8 cellular contexts compared by ENCODE assay signal in the genomic region with DNA sequence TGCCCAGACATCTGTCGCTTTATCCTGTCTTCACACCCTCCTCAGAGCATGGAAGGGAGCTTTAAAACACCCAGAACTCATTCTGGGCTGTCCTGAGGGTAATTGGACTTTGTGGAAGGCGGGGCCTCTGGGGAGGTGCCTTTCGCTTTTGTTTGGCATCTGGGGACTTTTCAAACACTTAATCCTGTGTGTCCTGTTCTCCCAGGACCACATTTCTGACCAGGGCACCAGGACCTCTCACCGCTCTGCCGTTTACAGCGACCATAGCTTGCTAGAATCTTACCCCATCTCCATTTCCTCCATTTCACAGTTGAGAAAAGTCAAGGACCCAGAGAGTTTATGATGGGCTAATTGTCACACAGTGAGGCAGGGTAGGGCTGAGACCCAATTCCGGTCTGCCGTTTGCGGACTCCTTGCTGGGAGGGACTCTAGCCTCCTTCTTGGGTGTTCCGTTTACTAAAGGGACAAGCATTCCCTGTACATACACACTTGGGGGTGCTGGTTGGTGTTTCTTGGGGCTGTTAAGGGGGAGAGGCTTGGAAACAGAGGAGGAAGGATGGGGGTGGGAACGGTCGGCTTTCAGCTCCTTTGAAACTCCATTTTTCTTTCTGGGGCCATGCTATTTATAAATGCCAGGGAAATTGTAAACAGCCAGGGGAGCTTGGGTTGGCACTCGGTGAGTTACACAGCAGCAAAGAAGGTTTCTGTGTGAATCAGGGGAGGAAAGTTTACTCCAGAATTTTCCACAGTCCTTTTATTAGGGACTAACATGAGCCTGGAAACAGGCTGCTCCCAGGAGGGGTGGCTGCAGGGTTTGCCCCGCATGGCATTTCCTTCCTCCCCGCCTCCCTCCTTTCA. TPM values are rescaled to one million over a fixed set of nuclear protein-coding genes. Genes with fewer than 3 reads are reported as not detected.
DNase-seq lines count a peak whose midpoint lies in the region; ATAC-seq, FAIRE-seq and TF ChIP-seq lines count a peak whose summit lies in the region.

No MANE protein-coding gene starts in this region.

- no peak for ATAC-seq in HG02970 (IDR thresholded peaks at IDR 0.05; ENCODE audit: low FRiP score, unreplicated experiment)

- TF ChIP-seq CTCF in Loucy (conservative IDR thresholded peaks at IDR 0.05; ENCODE audit: low read length) (no peak), D721Med (IDR thresholded peaks at IDR 0.05; ENCODE audit: insufficient read depth, missing control alignments) (no peak)

- peak; percentile 51 for DNase-seq in ELR (ENCODE audit: low read depth)
- DNase-seq in D721Med (ENCODE audit: insufficient read length, low spot score), result no peak
- DNase-seq in activated gamma-delta T cell treated with Interleukin-2 at 50 U/mL for 16 hours, result no peak
- no peak for DNase-seq in stimulated activated CD4-positive, alpha-beta T cell treated with anti-CD3 and anti-CD28 coated beads, Interleukin-15, amount 100 ng/mL, for 24 hours

- no peaks in the 10 kb centered on the region for H4K20me1 ChIP-seq in Loucy (ENCODE audit: insufficient read depth, low read length, poor library complexity, severe bottlenecking)

- peak overlapping the region; percentile 96 for H3K4me2 ChIP-seq in Loucy (ENCODE audit: low read depth, low read length, poor library complexity, severe bottlenecking)

- H3K4me1 ChIP-seq in Loucy (ENCODE audit: insufficient read depth, low read length, poor library complexity, severe bottlenecking), result peaks cover 62% of the 10 kb centered on the region
- peaks cover 41 to 52% of the 10 kb centered on the region in 2 donors for H3K4me1 ChIP-seq in duodenal mucosa (ENCODE audit: control insufficient read depth in 1 of 2, insufficient read depth in 2 of 2, low read length in 2 of 2)
- H3K4me1 ChIP-seq in mononuclear cell (ENCODE audit: insufficient read depth, low read length), result peaks cover 68% of the 10 kb centered on the region

- H3K9me3 ChIP-seq in Loucy (ENCODE audit: insufficient read depth, low read depth, low read length) (no peaks in the 10 kb centered on the region), duodenal mucosa (ENCODE audit: control insufficient read depth in 1 of 2, low read length in 2 of 2) (no peaks in the 10 kb centered on the region), mononuclear cell (ENCODE audit: low read depth, low read length) (no peaks in the 10 kb centered on the region)

- H3K9ac ChIP-seq in Loucy (ENCODE audit: low read depth, low read length, poor library complexity, severe bottlenecking) (peak overlapping the region; percentile 80), duodenal mucosa (ENCODE audit: low read depth in 1 of 2, low read length in 2 of 2) (peak overlapping the region; percentile 80 to 82)

- H3K9me2 ChIP-seq in Loucy (replicated peaks; ENCODE audit: low read depth, low read length), result no peaks in the 10 kb centered on the region

- peak overlapping the region; percentile 83 for H3K4me3 ChIP-seq in Loucy (ENCODE audit: low read length, poor library complexity, severe bottlenecking)
- peak overlapping the region; percentile 88 to 95 for H3K4me3 ChIP-seq in duodenal mucosa (ENCODE audit: low read depth in 1 of 2, low read length in 2 of 2)
- H3K4me3 ChIP-seq in mononuclear cell (ENCODE audit: low read length), result peak overlapping the region; percentile 65

- H3K79me2 ChIP-seq in Loucy (ENCODE audit: insufficient read depth, low read length), result peaks cover 12% of the 10 kb centered on the region

- H3F3A ChIP-seq in Loucy (ENCODE audit: low read depth), result peaks cover 3% of the 10 kb centered on the region; the same call in 1 of the 2 replicates

- no peak for FAIRE-seq in D721Med (lab: Jason Lieb, UNC)

- H3K27ac ChIP-seq in duodenal mucosa (ENCODE audit: low read depth, low read length), result peak overlapping the region; percentile 71

- no peaks in the 10 kb centered on the region for H3K36me3 ChIP-seq in Loucy (ENCODE audit: insufficient read depth, low read length)
- no peaks in the 10 kb centered on the region for H3K36me3 ChIP-seq in duodenal mucosa (ENCODE audit: control insufficient read depth in 1 of 2, insufficient read depth in 2 of 2, low read length in 2 of 2)

- H3K27me3 ChIP-seq in Loucy (ENCODE audit: insufficient read depth, low read length, poor library complexity, severe bottlenecking) (no peaks in the 10 kb centered on the region), duodenal mucosa (ENCODE audit: control insufficient read depth in 1 of 2, insufficient read depth in 2 of 2, low read length in 2 of 2) (no peaks in the 10 kb centered on the region), mononuclear cell (ENCODE audit: insufficient read depth, low read length) (no peaks in the 10 kb centered on the region)

- H2AFZ ChIP-seq in Loucy (ENCODE audit: low read length), result no peak overlapping the region

RNA-seq across cellular contexts. Expression of gene GSN, which starts 1.3 kb away (rescaled TPM):
- total RNA-seq in mononuclear cell, result 72.2 TPM
